In the genomic region with DNA sequence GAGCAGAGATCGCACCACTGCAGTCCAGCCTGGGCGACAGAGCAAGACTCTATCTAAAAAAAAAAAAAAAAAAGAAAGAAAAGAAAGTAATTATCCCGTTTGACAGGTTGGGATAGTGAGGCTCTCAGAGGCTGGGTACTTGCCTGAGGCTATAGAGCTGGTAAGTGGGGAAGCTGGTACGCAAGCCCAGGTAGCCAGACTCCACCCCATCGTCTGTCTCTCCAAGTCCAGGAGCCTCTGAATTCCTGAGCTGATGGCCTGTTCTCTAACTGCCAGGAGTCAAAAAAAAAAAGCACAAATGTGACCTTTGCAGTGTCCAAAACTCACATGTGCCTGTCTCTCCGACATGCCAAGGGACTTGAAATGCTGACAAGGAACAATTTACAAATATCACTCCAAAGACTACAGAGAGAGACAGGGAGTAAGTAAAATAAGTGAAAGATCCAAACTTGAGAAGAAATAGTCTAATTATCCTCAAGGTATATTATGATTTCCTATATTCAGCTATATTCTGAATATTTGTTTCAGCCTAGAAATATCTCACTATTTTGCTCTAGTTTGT, we compare ENCODE assay signal across 20 cellular contexts.
"Had no signal": no experiment of that assay in that cellular context is flagged by ENCODE, and none has a peak within 500 bp of the region (broad histone marks: within the 10 kb centered on the region; RNA-seq: fewer than 3 reads in every experiment).

No MANE protein-coding gene starts in this region.

- H3K36me3 ChIP-seq: breast epithelium, SJCRH30 had no signal

- H3K4me2 ChIP-seq: SK-N-SH had no signal

- H3K4me1 ChIP-seq: SJCRH30 had no signal

- H3K27ac ChIP-seq: breast epithelium, SJCRH30, VCaP had no signal

- DNase-seq: activated CD4-positive, alpha-beta memory T cell treated with anti-CD3 and anti-CD28 coated beads, Interleukin-2, amount 10 ng/mL, durations not matched to agents 7 days and 5 days; activated CD4-positive, alpha-beta T cell treated with anti-CD3 and anti-CD28 coated beads, Interleukin-2, amount 10 ng/mL, durations not matched to agents 7 days and 5 days; activated CD4-positive, CD25-positive, alpha-beta regulatory T cell; activated T-cell treated with anti-CD3 and anti-CD28 coated beads for 4 hours; activated T-cell treated with anti-CD3 and anti-CD28 coated beads, Interleukin-2, amount 50 U/mL, for 48 hours; aorta; central memory CD4-positive, alpha-beta T cell; Kasumi-1; NCI-H1105 treated with DMSO at 0.1 percent for 48 hours; NCI-H1436 treated with DMSO at 0.1 percent for 48 hours; NCI-H187 treated with DMSO at 0.1 percent for 48 hours; NCI-H2081 treated with DMSO at 0.1 percent for 48 hours; NCI-H446; NCI-H524; NCI-H82; SJCRH30; SK-N-SH; T-helper 1 cell had no signal

- H3K27me3 ChIP-seq: breast epithelium, SJCRH30 had no signal

- H3K4me3 ChIP-seq: breast epithelium, SJCRH30 had no signal

- H3K9me3 ChIP-seq: breast epithelium, SJCRH30, SK-N-SH had no signal

- H3K9ac ChIP-seq: SK-N-SH had no signal
